Comparison of ENCODE assay signal across 1 cellular context in genomic region chr19:40424637-40425449, GRCh38.
TF ChIP-seq lines count a peak whose summit lies in the region.

No MANE protein-coding gene starts in this region.

TF ChIP-seq in A549, 52 proteins besides CTCF, POLR2A, EP300 and RAD21:
- no peak for TF ChIP-seq BCL3 (IDR thresholded peaks at IDR 0.05)
- no peak for TF ChIP-seq RNF2 (IDR thresholded peaks at IDR 0.05; ENCODE audit: borderline replicate concordance, low read depth)
- no peak for TF ChIP-seq ZNF302 (CRISPR knock-in tag; IDR thresholded peaks at IDR 0.05)
- TF ChIP-seq SREBF2 (IDR thresholded peaks at IDR 0.05): no peak
- no peak for TF ChIP-seq NFE2L2 (conservative IDR thresholded peaks at IDR 0.05; ENCODE audit: low read length)
- 0 out of 2 replicates have a peak, but pooled peaks have one; percentile 31 for TF ChIP-seq MAZ (IDR thresholded peaks at IDR 0.05; ENCODE audit: borderline replicate concordance, low read depth, low read length)
- TF ChIP-seq HOXA7 (CRISPR knock-in tag; IDR thresholded peaks at IDR 0.05): no peak
TF ChIP-seq in A549: peak in this region for 1.
